In genomic region chr12:123063535-123063934, GRCh38 we compare ENCODE assay signal across 8 cellular contexts.
DNase-seq lines count a peak whose midpoint lies in the region; ATAC-seq, FAIRE-seq and TF ChIP-seq lines count a peak whose summit lies in the region.

No MANE protein-coding gene starts in this region.

- H3K4me3 ChIP-seq in HL-60 (replicated peaks; ENCODE audit: insufficient read depth, low read length): no peak overlapping the region
- no peak overlapping the region for H3K4me3 ChIP-seq in astrocyte (ENCODE audit: insufficient read depth, low read depth, low read length)

- H3K9me3 Mint-ChIP-seq in CD14-positive monocyte: peaks cover 0 to 2% (median 0%) of the 10 kb centered on the region in 7 donors
- H3K9me3 Mint-ChIP-seq in astrocyte (ENCODE audit: unreplicated experiment): no peaks in the 10 kb centered on the region
- H3K9me3 Mint-ChIP-seq in memory B cell: no peaks in the 10 kb centered on the region
- H3K9me3 Mint-ChIP-seq in activated T-helper 17 cell treated with anti-CD3 and anti-CD28 coated beads, Interleukin-2, amount 50 U/mL, for 72 hours: no peaks in the 10 kb centered on the region

- H3K27ac ChIP-seq in HL-60 (replicated peaks) (no peak overlapping the region), astrocyte (ENCODE audit: low read depth, low read length) (no peak overlapping the region)

- no peaks in the 10 kb centered on the region for H3K9me3 ChIP-seq in astrocyte (ENCODE audit: insufficient read depth, low read depth, low read length)

- no peak overlapping the region for H2AFZ ChIP-seq in astrocyte (ENCODE audit: low read depth, low read length)

- peaks cover 62% of the 10 kb centered on the region for H3K4me1 Mint-ChIP-seq in CD14-positive monocyte
- peaks cover 17% of the 10 kb centered on the region for H3K4me1 Mint-ChIP-seq in astrocyte (ENCODE audit: low read depth, unreplicated experiment)
- peaks cover 38% of the 10 kb centered on the region for H3K4me1 Mint-ChIP-seq in memory B cell
- no peaks in the 10 kb centered on the region for H3K4me1 Mint-ChIP-seq in activated T-helper 17 cell treated with anti-CD3 and anti-CD28 coated beads, Interleukin-2, amount 50 U/mL, for 72 hours

- H3K36me3 Mint-ChIP-seq in CD14-positive monocyte (peaks cover 0 to 2% of the 10 kb centered on the region in 2 donors), astrocyte (ENCODE audit: low read depth, unreplicated experiment) (peaks cover 4% of the 10 kb centered on the region), memory B cell (no peaks in the 10 kb centered on the region)
- H3K36me3 Mint-ChIP-seq in activated T-helper 17 cell treated with anti-CD3 and anti-CD28 coated beads, Interleukin-2, amount 50 U/mL, for 72 hours (ENCODE audit: low read depth): no peaks in the 10 kb centered on the region

- peak; percentile 70 for TF ChIP-seq CTCF in CD14-positive monocyte (IDR thresholded peaks at IDR 0.05)
- TF ChIP-seq CTCF in HL-60 (IDR thresholded peaks at IDR 0.05; ENCODE audit: insufficient read depth, low read length): no peak
- TF ChIP-seq CTCF in astrocyte (IDR thresholded peaks at IDR 0.05; ENCODE audit: insufficient read depth, low read depth, low read length): peak; percentile 37

- DNase-seq in CD14-positive monocyte (ENCODE audit: low spot score): no peak
- peak; percentile 17 to 35 for DNase-seq in HL-60 (ENCODE audit: low read depth in 1 of 2, low spot score in 1 of 2)
- DNase-seq in astrocyte (ENCODE audit: low read depth): no peak
- DNase-seq in memory B cell (ENCODE audit: low spot score in 2 of 2): no peak
- DNase-seq in NCI-H2107 (lab: John Stamatoyannopoulos, UW): no peak

- peaks cover 11% of the 10 kb centered on the region for H3K4me1 ChIP-seq in astrocyte (ENCODE audit: insufficient read depth, low read length)

- H3K4me3 Mint-ChIP-seq in CD14-positive monocyte: no peak overlapping the region
- no peak overlapping the region for H3K4me3 Mint-ChIP-seq in astrocyte (ENCODE audit: unreplicated experiment)
- H3K4me3 Mint-ChIP-seq in memory B cell: no peak overlapping the region
- no peak overlapping the region for H3K4me3 Mint-ChIP-seq in activated T-helper 17 cell treated with anti-CD3 and anti-CD28 coated beads, Interleukin-2, amount 50 U/mL, for 72 hours

- no peaks in the 10 kb centered on the region for H3K79me2 ChIP-seq in astrocyte (ENCODE audit: insufficient read depth, low read length)

- peak overlapping the region; percentile 62 to 81 (median 76) for H3K27ac Mint-ChIP-seq in CD14-positive monocyte
- H3K27ac Mint-ChIP-seq in astrocyte (ENCODE audit: unreplicated experiment): no peak overlapping the region
- H3K27ac Mint-ChIP-seq in memory B cell: no peak overlapping the region
- no peak overlapping the region for H3K27ac Mint-ChIP-seq in activated T-helper 17 cell treated with anti-CD3 and anti-CD28 coated beads, Interleukin-2, amount 50 U/mL, for 72 hours

- H4K20me1 ChIP-seq in astrocyte (ENCODE audit: insufficient read depth, low read length): peaks cover 81% of the 10 kb centered on the region

- H3K9ac ChIP-seq in astrocyte (ENCODE audit: low read length): no peak overlapping the region

- ATAC-seq in memory B cell (ENCODE audit: low read depth) (peak; percentile 69), HG02870 (IDR thresholded peaks at IDR 0.05; ENCODE audit: unreplicated experiment) (no peak), HG02571 (IDR thresholded peaks at IDR 0.05; ENCODE audit: unreplicated experiment) (no peak)
- no peak for ATAC-seq in activated T-helper 17 cell treated with anti-CD3 and anti-CD28 coated beads, Interleukin-2, amount 50 U/mL, for 72 hours (replicated peaks)

- no peak for FAIRE-seq in astrocyte (lab: Jason Lieb, UNC)

- intact Hi-C loops in CD14-positive monocyte (cut with micrococcal nuclease): loop anchor here in 1 of 2 donors (2.0 to 5.0 kb wide), 2 partner anchors 34 to 87 kb away; partner anchors contain the start of gene PITPNM2

- H3K27me3 Mint-ChIP-seq in CD14-positive monocyte (ENCODE audit: low read depth in 3 of 3): peaks cover 0 to 2% (median 1%) of the 10 kb centered on the region in 3 donors
- H3K27me3 Mint-ChIP-seq in astrocyte (ENCODE audit: low read depth, unreplicated experiment): no peaks in the 10 kb centered on the region
- H3K27me3 Mint-ChIP-seq in memory B cell: no peaks in the 10 kb centered on the region
- no peaks in the 10 kb centered on the region for H3K27me3 Mint-ChIP-seq in activated T-helper 17 cell treated with anti-CD3 and anti-CD28 coated beads, Interleukin-2, amount 50 U/mL, for 72 hours

- no peak overlapping the region for H3K4me2 ChIP-seq in astrocyte (ENCODE audit: low read length)

- H3K36me3 ChIP-seq in astrocyte (ENCODE audit: insufficient read depth, low read length): no peaks in the 10 kb centered on the region

- no peaks in the 10 kb centered on the region for H3K27me3 ChIP-seq in HL-60 (ENCODE audit: insufficient read depth, poor library complexity, severe bottlenecking)
- H3K27me3 ChIP-seq in astrocyte (ENCODE audit: insufficient read depth, low read length): no peaks in the 10 kb centered on the region

Comparison
In these comparisons a context has a peak if more than half of its experiments do, and no peak if none do; other contexts are left out.
1. DNase-seq: peak in HL-60 (2 of 2); none in CD14-positive monocyte (single experiment), astrocyte (single experiment), memory B cell (0 of 2) and NCI-H2107 (single experiment).
2. H3K27ac Mint-ChIP-seq: peak in CD14-positive monocyte (7 of 7); none in astrocyte (single experiment), memory B cell (single experiment) and activated T-helper 17 cell treated with anti-CD3 and anti-CD28 coated beads, Interleukin-2, amount 50 U/mL, for 72 hours (single experiment).